In the genomic region with DNA sequence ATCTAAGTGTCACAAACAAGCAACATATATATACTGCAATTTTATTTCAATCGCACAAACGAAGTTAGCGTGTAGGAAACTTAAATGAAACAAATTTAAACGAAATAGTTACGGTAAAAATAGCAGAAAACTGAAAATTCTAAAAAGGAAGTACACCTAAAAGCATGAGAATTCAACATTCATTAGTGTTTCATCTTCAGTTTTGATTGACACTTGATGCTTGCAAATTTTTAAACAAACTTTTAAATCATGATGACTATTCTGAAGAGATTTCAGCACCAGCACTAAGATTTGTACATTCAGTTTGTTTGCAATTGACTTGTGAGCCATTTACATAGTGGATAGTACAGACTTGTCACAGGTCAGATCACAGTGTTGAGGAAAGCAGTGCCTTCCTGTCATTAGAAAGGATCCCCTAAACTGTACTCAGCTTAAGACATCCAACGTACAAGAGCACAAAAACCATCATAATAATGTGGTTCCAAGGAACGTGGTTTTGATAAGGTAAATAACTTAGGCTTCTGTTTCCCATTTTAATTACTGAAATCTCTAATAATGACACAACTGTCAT, we compare ENCODE assay signal across 21 cellular contexts.
"Had no signal": no experiment of that assay in that cellular context is flagged by ENCODE, and none has a peak within 500 bp of the region (broad histone marks: within the 10 kb centered on the region; RNA-seq: fewer than 3 reads in every experiment).

No MANE protein-coding gene starts in this region.

- H3K9me3 Mint-ChIP-seq: activated CD4-positive, alpha-beta memory T cell treated with anti-CD3 and anti-CD28 coated beads for 36 hours; activated naive CD4-positive, alpha-beta T cell treated with anti-CD3 and anti-CD28 coated beads, Interleukin-2, amount 10 ng/mL, durations not matched to agents 7 days and 5 days; natural killer cell treated with Interleukin-12 subunit alpha and Interleukin-12 subunit beta and Interleukin-15 and Interleukin-18, amount 100 ng/mL, for 72 hours had no signal

- H3K27ac Mint-ChIP-seq: activated CD4-positive, alpha-beta memory T cell treated with anti-CD3 and anti-CD28 coated beads for 36 hours; activated naive CD4-positive, alpha-beta T cell treated with anti-CD3 and anti-CD28 coated beads, Interleukin-2, amount 10 ng/mL, durations not matched to agents 7 days and 5 days; natural killer cell treated with Interleukin-12 subunit alpha and Interleukin-12 subunit beta and Interleukin-15 and Interleukin-18, amount 100 ng/mL, for 72 hours had no signal

- FAIRE-seq: islet of Langerhans had no signal

- H3K36me3 ChIP-seq: prostate gland, spleen had no signal

- H3K4me3 Mint-ChIP-seq: activated CD4-positive, alpha-beta memory T cell treated with anti-CD3 and anti-CD28 coated beads for 36 hours; activated naive CD4-positive, alpha-beta T cell treated with anti-CD3 and anti-CD28 coated beads, Interleukin-2, amount 10 ng/mL, durations not matched to agents 7 days and 5 days; natural killer cell treated with Interleukin-12 subunit alpha and Interleukin-12 subunit beta and Interleukin-15 and Interleukin-18, amount 100 ng/mL, for 72 hours had no signal

- H3K27me3 ChIP-seq: body of pancreas, cardiac muscle cell, gastroesophageal sphincter, spleen, upper lobe of left lung had no signal

- H3K9me3 ChIP-seq: body of pancreas, gastroesophageal sphincter, prostate gland, spleen, thoracic aorta, upper lobe of left lung had no signal

- H3K36me3 Mint-ChIP-seq: activated CD4-positive, alpha-beta memory T cell treated with anti-CD3 and anti-CD28 coated beads for 36 hours; activated naive CD4-positive, alpha-beta T cell treated with anti-CD3 and anti-CD28 coated beads, Interleukin-2, amount 10 ng/mL, durations not matched to agents 7 days and 5 days; natural killer cell treated with Interleukin-12 subunit alpha and Interleukin-12 subunit beta and Interleukin-15 and Interleukin-18, amount 100 ng/mL, for 72 hours had no signal

- H3K4me3 ChIP-seq: body of pancreas, cardiac muscle cell, gastroesophageal sphincter, prostate gland, spleen, thoracic aorta, upper lobe of left lung had no signal

- DNase-seq: activated CD4-positive, alpha-beta memory T cell treated with anti-CD3 and anti-CD28 coated beads for 36 hours; activated CD4-positive, alpha-beta T cell treated with anti-CD3 and anti-CD28 coated beads for 4 hours; activated CD4-positive, CD25-positive, alpha-beta regulatory T cell; activated effector memory CD4-positive, alpha-beta T cell treated with anti-CD3 and anti-CD28 coated beads, Interleukin-2, amount 50 U/mL, for 16 hours; activated naive CD4-positive, alpha-beta T cell treated with anti-CD3 and anti-CD28 coated beads, Interleukin-2, amount 10 ng/mL, durations not matched to agents 7 days and 5 days; activated T-cell treated with anti-CD3 and anti-CD28 coated beads for 4 hours; body of pancreas; head of caudate nucleus; left cardiac atrium; midbrain; spleen; stimulated activated CD4-positive, alpha-beta T cell treated with anti-CD3 and anti-CD28 coated beads, Interleukin-4, amount 100 ng/mL, for 1 hour; stimulated activated naive CD4-positive, alpha-beta T cell treated with Interleukin-2 at 50 U/mL for 16 hours; upper lobe of left lung had no signal

- ATAC-seq: body of pancreas; gastroesophageal sphincter; left cardiac atrium; natural killer cell treated with Interleukin-12 subunit alpha and Interleukin-12 subunit beta and Interleukin-15 and Interleukin-18, amount 100 ng/mL, for 72 hours had no signal

- H3K4me1 ChIP-seq: body of pancreas, gastroesophageal sphincter, prostate gland, spleen, upper lobe of left lung had no signal

- H3K27ac ChIP-seq: body of pancreas, cardiac muscle cell, epithelial cell of prostate, gastroesophageal sphincter, prostate gland, spleen, thoracic aorta, upper lobe of left lung had no signal
